ENCODE assay signal across 9 cellular contexts in genomic region chr10:26481914-26482550, GRCh38.
DNase-seq lines count a peak whose midpoint lies in the region; ATAC-seq lines count a peak whose summit lies in the region.
"Had no signal": no experiment of that assay in that cellular context is flagged by ENCODE, and none has a peak within 500 bp of the region (broad histone marks: within the 10 kb centered on the region; RNA-seq: fewer than 3 reads in every experiment).

No MANE protein-coding gene starts in this region.

- peaks cover 78% of the 10 kb centered on the region for H3K4me1 Mint-ChIP-seq in activated naive CD4-positive, alpha-beta T cell treated with anti-CD3 and anti-CD28 coated beads, Interleukin-2, amount 50 U/mL, for 24 hours

- peaks cover 4% of the 10 kb centered on the region for H3K9me3 Mint-ChIP-seq in activated naive CD4-positive, alpha-beta T cell treated with anti-CD3 and anti-CD28 coated beads, Interleukin-2, amount 50 U/mL, for 24 hours

- H3K36me3 Mint-ChIP-seq in activated naive CD4-positive, alpha-beta T cell treated with anti-CD3 and anti-CD28 coated beads, Interleukin-2, amount 50 U/mL, for 24 hours, result peaks cover 11% of the 10 kb centered on the region

- DNase-seq in activated naive CD4-positive, alpha-beta T cell treated with Interleukin-2 at 50 U/mL for 16 hours, result no peak
- DNase-seq in activated CD4-positive, alpha-beta T cell treated with anti-CD3 and anti-CD28 coated beads, Interleukin-2, amount 50 U/mL, for 1 hour, result peak; percentile 28
- DNase-seq in iPS-NIHi7 (ENCODE audit: extremely low spot score) (no peak), dedifferentiated amniotic fluid mesenchymal stem cell (ENCODE audit: extremely low spot score) (no peak), GM19238 (ENCODE audit: insufficient read length, low spot score) (no peak)
- DNase-seq: IMR-90 had no signal

- H3K27me3 Mint-ChIP-seq in activated naive CD4-positive, alpha-beta T cell treated with anti-CD3 and anti-CD28 coated beads, Interleukin-2, amount 50 U/mL, for 24 hours, result no peaks in the 10 kb centered on the region

- peak; percentile 52 for ATAC-seq in HG03354 (IDR thresholded peaks at IDR 0.05; ENCODE audit: poor library complexity, severe bottlenecking, unreplicated experiment)
- no peak for ATAC-seq in GM19023 (IDR thresholded peaks at IDR 0.05; ENCODE audit: unreplicated experiment)

- peak overlapping the region; percentile 98 for H3K27ac Mint-ChIP-seq in activated naive CD4-positive, alpha-beta T cell treated with anti-CD3 and anti-CD28 coated beads, Interleukin-2, amount 50 U/mL, for 24 hours

- peak overlapping the region; percentile 82 for H3K4me3 Mint-ChIP-seq in activated naive CD4-positive, alpha-beta T cell treated with anti-CD3 and anti-CD28 coated beads, Interleukin-2, amount 50 U/mL, for 24 hours
